In genomic region chr11:77589521-77590193, GRCh38 we compare ENCODE assay signal across 8 cellular contexts. TPM values are rescaled to one million over a fixed set of nuclear protein-coding genes. Genes with fewer than 3 reads are reported as not detected.
DNase-seq lines count a peak whose midpoint lies in the region; ATAC-seq lines count a peak whose summit lies in the region.

TSS of gene AQP11 (plus strand) at chr11:77589953. CDS start at chr11:77589993, 40 bp downstream.

- H3K9ac ChIP-seq in endocrine pancreas (ENCODE audit: control insufficient read depth, insufficient read depth, low read length), result peak within 1 kb of the TSS; percentile 22

- no peaks in the 10 kb centered on the region for H3K27me3 ChIP-seq in endocrine pancreas (ENCODE audit: control insufficient read depth, insufficient read depth, low read length)

- no peaks in the 10 kb centered on the region for H3K9me3 ChIP-seq in endocrine pancreas (ENCODE audit: control insufficient read depth, low read length)

- ATAC-seq in GM19395 (IDR thresholded peaks at IDR 0.05; ENCODE audit: unreplicated experiment) (peak; percentile 92), HG03520 (IDR thresholded peaks at IDR 0.05; ENCODE audit: unreplicated experiment) (peak; percentile 84)

- H3K4me3 ChIP-seq in endocrine pancreas (ENCODE audit: control insufficient read depth, insufficient read depth, low read length), result peak within 1 kb of the TSS; percentile 79

- peaks cover 3% of the 10 kb centered on the region for H3K4me1 ChIP-seq in endocrine pancreas (ENCODE audit: control insufficient read depth, insufficient read depth, low read length)

- DNase-seq in CD1c-positive myeloid dendritic cell (ENCODE audit: extremely low spot score) (peak; percentile 86), NCI-H774 (lab: John Stamatoyannopoulos, UW) (peak; percentile 92), mesenteric fat pad (ENCODE audit: low spot score) (peak; percentile 92)
- DNase-seq in activated CD8-positive, alpha-beta memory T cell treated with anti-CD3 and anti-CD28 coated beads for 48 hours (ENCODE audit: low read depth in 2 of 3, low spot score in 2 of 3), result peak; percentile 39 to 41 (median 41)
- DNase-seq in stimulated activated CD8-positive, alpha-beta memory T cell treated with anti-CD3 and anti-CD28 coated beads, Interleukin-12 subunit alpha, Interleukin-12 subunit beta, amount 100 ng/mL, for 4 hours (ENCODE audit: low read depth), result peak; percentile 40

- no peaks in the 10 kb centered on the region for H3K36me3 ChIP-seq in endocrine pancreas (ENCODE audit: control insufficient read depth, insufficient read depth, low read length)

RNA-seq across cellular contexts. Expression of gene AQP11, which starts in this region (rescaled TPM):
- 0.84 TPM for total RNA-seq in mesenteric fat pad

Comparison
In these comparisons a context has a peak if more than half of its experiments do, and no peak if none do; other contexts are left out.
1. Peak in every context shown above with its lines: DNase-seq, ATAC-seq and H3K4me3 ChIP-seq.
2. Peak in DNase-seq in mesenteric fat pad; RNA of the gene not detected or under 1 TPM.
3. DNase-seq: peak in every context shown above with its lines; median percentile 92 in NCI-H774; 92 in mesenteric fat pad; 86 in CD1c-positive myeloid dendritic cell; 41 in activated CD8-positive, alpha-beta memory T cell treated with anti-CD3 and anti-CD28 coated beads for 48 hours; 40 in stimulated activated CD8-positive, alpha-beta memory T cell treated with anti-CD3 and anti-CD28 coated beads, Interleukin-12 subunit alpha, Interleukin-12 subunit beta, amount 100 ng/mL, for 4 hours.